ENCODE assay signal across 9 cellular contexts in genomic region chr13:44972956-44973581, GRCh38. TPM values are rescaled to one million over a fixed set of nuclear protein-coding genes. Genes with fewer than 3 reads are reported as not detected.
A peak's percentile ranks its signal among the peaks of the same experiment; 100 is the strongest.
DNase-seq lines count a peak whose midpoint lies in the region; ATAC-seq and TF ChIP-seq lines count a peak whose summit lies in the region.
"Had no signal": no experiment of that assay in that cellular context is flagged by ENCODE, and none has a peak within 500 bp of the region (broad histone marks: within the 10 kb centered on the region; RNA-seq: fewer than 3 reads in every experiment).

No MANE protein-coding gene starts in this region.

- no peaks in the 10 kb centered on the region for H3K27me3 Mint-ChIP-seq in CD8-positive, alpha-beta memory T cell
- H3K27me3 Mint-ChIP-seq: naive B cell had no signal

- no peaks in the 10 kb centered on the region for H3K9me3 Mint-ChIP-seq in CD8-positive, alpha-beta memory T cell
- H3K9me3 Mint-ChIP-seq: naive B cell had no signal

- H3K27me3 ChIP-seq in neural cell (ENCODE audit: insufficient read depth, low read depth, low read length), result no peaks in the 10 kb centered on the region
- H3K27me3 ChIP-seq in CD8-positive, alpha-beta memory T cell (ENCODE audit: insufficient read depth, low read length, poor library complexity, severe bottlenecking), result no peaks in the 10 kb centered on the region

- no peaks in the 10 kb centered on the region for H3K9me2 ChIP-seq in neural cell (ENCODE audit: insufficient read depth, low read length)

- H3K4me1 ChIP-seq in CD8-positive, alpha-beta memory T cell (ENCODE audit: insufficient read depth, low read length), result no peaks in the 10 kb centered on the region

- no peak overlapping the region for H2AFZ ChIP-seq in neural cell (ENCODE audit: low read depth, low read length)

- H3K4me3 Mint-ChIP-seq in CD8-positive, alpha-beta memory T cell, result no peak overlapping the region
- H3K4me3 Mint-ChIP-seq: naive B cell had no signal

- H3K36me3 Mint-ChIP-seq in CD8-positive, alpha-beta memory T cell, result peaks cover 0 to 33% (median 10%) of the 10 kb centered on the region in 3 donors

- H3K9me3 ChIP-seq in neural cell (ENCODE audit: low read length), result no peaks in the 10 kb centered on the region
- no peaks in the 10 kb centered on the region for H3K9me3 ChIP-seq in CD8-positive, alpha-beta memory T cell (ENCODE audit: low read length)

- H3K4me1 Mint-ChIP-seq in CD8-positive, alpha-beta memory T cell, result no peaks in the 10 kb centered on the region

- no peaks in the 10 kb centered on the region for H3K79me2 ChIP-seq in neural cell (replicated peaks; ENCODE audit: insufficient read depth, low read length)

- H3K36me3 ChIP-seq in neural cell (ENCODE audit: insufficient read depth, low read length), result peaks cover 3% of the 10 kb centered on the region
- peaks cover 3% of the 10 kb centered on the region for H3K36me3 ChIP-seq in CD8-positive, alpha-beta memory T cell (ENCODE audit: insufficient read depth, low read length)

- H3K27ac ChIP-seq in neural cell (ENCODE audit: low read length), result no peak overlapping the region
- no peak overlapping the region for H3K27ac ChIP-seq in CD8-positive, alpha-beta memory T cell (ENCODE audit: low read depth, low read length)

- CTCF ChIA-PET in CD8-positive, alpha-beta memory T cell (lab: Charles Lee), result interaction anchor here (2.2 kb wide), 1 partner anchor 490 kb away, joined by 9 read pairs; no protein-coding TSS in a partner anchor

- no peaks in the 10 kb centered on the region for H3F3A ChIP-seq in neural cell (ENCODE audit: insufficient read depth, low read length, poor library complexity, severe bottlenecking)

- no peak overlapping the region for H3K4me2 ChIP-seq in neural cell (ENCODE audit: low read length)

- POLR2A ChIA-PET in CD8-positive, alpha-beta memory T cell (lab: Charles Lee), result no interaction called here

- ATAC-seq in GM19463 (IDR thresholded peaks at IDR 0.05; ENCODE audit: unreplicated experiment), result no peak

- no peaks in the 10 kb centered on the region for H4K20me1 ChIP-seq in neural cell (ENCODE audit: insufficient read depth)

- DNase-seq in GF-D8 (lab: John Stamatoyannopoulos, UW), result peak; percentile 38
- DNase-seq in MV-4-11 (lab: John Stamatoyannopoulos, UW), result peak; percentile 5
- DNase-seq in cerebellar cortex (ENCODE audit: low spot score), result peak; percentile 42
- no peak for DNase-seq in activated CD4-positive, alpha-beta T cell treated with anti-CD3 and anti-CD28 coated beads for 1 hour
- no peak for DNase-seq in CD8-positive, alpha-beta memory T cell
- no peak for DNase-seq in NCI-H2196 treated with DMSO at 0.1 percent for 48 hours (lab: John Stamatoyannopoulos, UW; ENCODE audit: unreplicated experiment)
- DNase-seq: naive B cell had no signal

- H3K27ac Mint-ChIP-seq in CD8-positive, alpha-beta memory T cell, result no peak overlapping the region
- H3K27ac Mint-ChIP-seq: naive B cell had no signal

- peak; percentile 64 for TF ChIP-seq RAD21 in neural cell (conservative IDR thresholded peaks at IDR 0.05)

- no peak overlapping the region for H3K4me3 ChIP-seq in neural cell (ENCODE audit: low read length)
- no peak overlapping the region for H3K4me3 ChIP-seq in CD8-positive, alpha-beta memory T cell (ENCODE audit: low read length)

- H3K9ac ChIP-seq in neural cell (ENCODE audit: low read length), result no peak overlapping the region

- peak; percentile 69 for TF ChIP-seq CTCF in neural cell (IDR thresholded peaks at IDR 0.05; ENCODE audit: poor library complexity, severe bottlenecking)

- TF ChIP-seq EP300 in neural cell (conservative IDR thresholded peaks at IDR 0.05; ENCODE audit: poor library complexity, severe bottlenecking), result no peak

TF ChIP-seq in neural cell, 6 proteins besides CTCF, POLR2A, EP300 and RAD21:
- TF ChIP-seq EZH2 (IDR thresholded peaks at IDR 0.05; ENCODE audit: borderline replicate concordance, insufficient read depth, low read length, poor library complexity, severe bottlenecking) (no peak), SMC3 (conservative IDR thresholded peaks at IDR 0.05; ENCODE audit: poor library complexity) (peak; percentile 71)

RNA-seq across cellular contexts. Expression of gene NUFIP1, which starts 16.2 kb away (rescaled TPM):
- polyA plus RNA-seq in neural cell, result 7.0 and 11.0 TPM in 2 replicates
- 10.7 and 12.7 TPM in 2 replicates for polyA minus RNA-seq in neural cell
- total RNA-seq in CD8-positive, alpha-beta memory T cell, result 10 to 100 TPM; 11.1 to 11.8 TPM
- 4.0 TPM for polyA plus RNA-seq in CD8-positive, alpha-beta memory T cell

RNA-seq across cellular contexts. Expression of gene GPALPP1, which starts 16.3 kb away (rescaled TPM):
- 41.8 and 49.7 TPM in 2 replicates for polyA plus RNA-seq in neural cell
- polyA minus RNA-seq in neural cell, result 55.0 and 71.1 TPM in 2 replicates
- total RNA-seq in CD8-positive, alpha-beta memory T cell, result 10 to 100 TPM; 26.6 to 29.8 TPM
- polyA plus RNA-seq in CD8-positive, alpha-beta memory T cell, result 18.3 TPM

Comparison
In these comparisons a context has a peak if more than half of its experiments do, and no peak if none do; other contexts are left out.
1. DNase-seq: peak in GF-D8 (single experiment), MV-4-11 (single experiment) and cerebellar cortex (single experiment); none in activated CD4-positive, alpha-beta T cell treated with anti-CD3 and anti-CD28 coated beads for 1 hour (single experiment), CD8-positive, alpha-beta memory T cell (0 of 5) and NCI-H2196 treated with DMSO at 0.1 percent for 48 hours (single experiment).